ENCODE assay signal across 16 cellular contexts in genomic region chr5:32001284-32001683, GRCh38.
A peak's percentile ranks its signal among the peaks of the same experiment; 100 is the strongest.
DNase-seq lines count a peak whose midpoint lies in the region; ATAC-seq, FAIRE-seq and TF ChIP-seq lines count a peak whose summit lies in the region.
"Had no signal": no experiment of that assay in that cellular context is flagged by ENCODE, and none has a peak within 500 bp of the region (broad histone marks: within the 10 kb centered on the region; RNA-seq: fewer than 3 reads in every experiment).

No MANE protein-coding gene starts in this region.

- no peaks in the 10 kb centered on the region for H3K4me1 Mint-ChIP-seq in stimulated activated naive CD8-positive, alpha-beta T cell treated with anti-CD3 and anti-CD28 coated beads, Interleukin-15, amount 100 ng/mL, for 72 hours
- no peaks in the 10 kb centered on the region for H3K4me1 Mint-ChIP-seq in osteocyte (ENCODE audit: unreplicated experiment)
- H3K4me1 Mint-ChIP-seq: CD4-positive, alpha-beta memory T cell had no signal

- no peak overlapping the region for H3K4me3 ChIP-seq in neuronal stem cell (ENCODE audit: low read length in 2 of 2)
- H3K4me3 ChIP-seq: GM23338 had no signal

- peaks cover 0 to 5% of the 10 kb centered on the region in 2 donors for H3K9me3 ChIP-seq in neuronal stem cell (replicated peaks in 1 of 2; ENCODE audit: control insufficient read depth in 2 of 2, insufficient read depth in 1 of 2, low read depth in 1 of 2, low read length in 2 of 2)
- H3K9me3 ChIP-seq: BE2C had no signal

- no peak overlapping the region for H3K4me2 ChIP-seq in neuronal stem cell (ENCODE audit: insufficient read depth, low read length, poor library complexity, severe bottlenecking)
- H3K4me2 ChIP-seq: GM23338 had no signal

- H3K36me3 ChIP-seq in neuronal stem cell (replicated peaks in 1 of 2; ENCODE audit: control insufficient read depth in 2 of 2, insufficient read depth in 2 of 2, low read length in 2 of 2) = no peaks in the 10 kb centered on the region
- H3K36me3 ChIP-seq: BE2C had no signal

- no peak for FAIRE-seq in urothelium cell line (lab: Jason Lieb, UNC)
- FAIRE-seq: A204.1, GM12892 had no signal

- peaks cover 10 to 15% of the 10 kb centered on the region in 2 donors for H3K9me3 Mint-ChIP-seq in stimulated activated naive CD8-positive, alpha-beta T cell treated with anti-CD3 and anti-CD28 coated beads, Interleukin-15, amount 100 ng/mL, for 72 hours
- H3K9me3 Mint-ChIP-seq in osteocyte (ENCODE audit: unreplicated experiment) = peaks cover 3% of the 10 kb centered on the region
- H3K9me3 Mint-ChIP-seq: CD4-positive, alpha-beta memory T cell; GM23338 had no signal

- H3K4me3 Mint-ChIP-seq in stimulated activated naive CD8-positive, alpha-beta T cell treated with anti-CD3 and anti-CD28 coated beads, Interleukin-15, amount 100 ng/mL, for 72 hours = no peak overlapping the region
- H3K4me3 Mint-ChIP-seq in osteocyte (ENCODE audit: unreplicated experiment) = no peak overlapping the region
- H3K4me3 Mint-ChIP-seq: CD4-positive, alpha-beta memory T cell; GM23338 had no signal

- no peak overlapping the region for H2BK15ac ChIP-seq in neuronal stem cell (ENCODE audit: low read length)

- H3K14ac ChIP-seq in neuronal stem cell (ENCODE audit: low read length) = no peak overlapping the region

- H3K79me1 ChIP-seq in neuronal stem cell (ENCODE audit: low read depth, low read length) = no peaks in the 10 kb centered on the region

- no peak overlapping the region for H3K18ac ChIP-seq in neuronal stem cell (ENCODE audit: low read length)

- DNase-seq in stimulated activated naive CD8-positive, alpha-beta T cell treated with anti-CD3 and anti-CD28 coated beads, Interleukin-15, amount 100 ng/mL, for 72 hours = no peak
- no peak for DNase-seq in stimulated activated naive CD8-positive, alpha-beta T cell treated with anti-CD3 and anti-CD28 coated beads, Interleukin-15, Interleukin-2, amounts not matched to agents 100 U/mL and 50 U/mL, for 24 hours
- DNase-seq in RWPE1 (ENCODE audit: low spot score) (no peak), neuronal stem cell (ENCODE audit: low spot score) (no peak), urothelium cell line (ENCODE audit: low spot score) (no peak), osteocyte (ENCODE audit: extremely low spot score, unreplicated experiment) (no peak)
- DNase-seq: BE2C; CD4-positive, alpha-beta memory T cell; DMS79; GDM1; H7 had no signal

- H4K91ac ChIP-seq in neuronal stem cell (ENCODE audit: low read depth, low read length, poor library complexity) = no peak overlapping the region

- H3K9ac ChIP-seq in neuronal stem cell (ENCODE audit: low read depth, low read length, poor library complexity) = no peak overlapping the region

- POLR2A ChIA-PET in RWPE1 (lab: Yijun Ruan, JAX; ENCODE audit: low non-redundant PET) = no interaction called here

- H2AK5ac ChIP-seq in neuronal stem cell (ENCODE audit: low read depth, low read length) = no peak overlapping the region

- H3K27ac ChIP-seq in RWPE1 (peak overlapping the region; percentile 9; the same call in 1 of the 2 replicates), neuronal stem cell (replicated peaks; ENCODE audit: low read length) (no peak overlapping the region)
- H3K27ac ChIP-seq: C4-2B had no signal

- TF ChIP-seq CTCF in RWPE1 (conservative IDR thresholded peaks at IDR 0.05; ENCODE audit: low read depth) = no peak
- no peak for TF ChIP-seq CTCF in osteocyte (IDR thresholded peaks at IDR 0.05)

- CTCF ChIA-PET in RWPE1 (lab: Yijun Ruan, JAX) = interaction anchor here (0.6 kb wide), 1 partner anchor 12 kb away, joined by 3 read pairs; no protein-coding TSS in a partner anchor

- no peak overlapping the region for H3K4ac ChIP-seq in neuronal stem cell (ENCODE audit: low read length)

- H2BK120ac ChIP-seq in neuronal stem cell (ENCODE audit: low read depth, low read length) = no peak overlapping the region

- no peaks in the 10 kb centered on the region for H3K27me3 ChIP-seq in neuronal stem cell (ENCODE audit: control insufficient read depth in 3 of 3, insufficient read depth in 3 of 3, low read depth in 1 of 3, low read length in 3 of 3)
- H3K27me3 ChIP-seq: BE2C had no signal

- no peaks in the 10 kb centered on the region for H3K36me3 Mint-ChIP-seq in osteocyte (ENCODE audit: unreplicated experiment)
- H3K36me3 Mint-ChIP-seq: CD4-positive, alpha-beta memory T cell had no signal

- no peaks in the 10 kb centered on the region for H3K27me3 Mint-ChIP-seq in stimulated activated naive CD8-positive, alpha-beta T cell treated with anti-CD3 and anti-CD28 coated beads, Interleukin-15, amount 100 ng/mL, for 72 hours
- no peaks in the 10 kb centered on the region for H3K27me3 Mint-ChIP-seq in osteocyte (ENCODE audit: unreplicated experiment)
- H3K27me3 Mint-ChIP-seq: CD4-positive, alpha-beta memory T cell had no signal

- H4K8ac ChIP-seq in neuronal stem cell (ENCODE audit: low read depth, low read length) = no peak overlapping the region

- peak overlapping the region; percentile 5 for H3K23ac ChIP-seq in neuronal stem cell (ENCODE audit: low read depth, low read length, poor library complexity)

- H3K27ac Mint-ChIP-seq in stimulated activated naive CD8-positive, alpha-beta T cell treated with anti-CD3 and anti-CD28 coated beads, Interleukin-15, amount 100 ng/mL, for 72 hours = peak overlapping the region in 1 of 2 donors; percentile 13
- no peak overlapping the region for H3K27ac Mint-ChIP-seq in osteocyte (ENCODE audit: unreplicated experiment)
- H3K27ac Mint-ChIP-seq: CD4-positive, alpha-beta memory T cell; GM23338 had no signal

- peak; percentile 7 for ATAC-seq in stimulated activated naive CD8-positive, alpha-beta T cell treated with anti-CD3 and anti-CD28 coated beads, Interleukin-15, amount 100 ng/mL, for 72 hours
- ATAC-seq in stimulated activated naive CD8-positive, alpha-beta T cell treated with anti-CD3 and anti-CD28 coated beads, Interleukin-15, Interleukin-2, amounts not matched to agents 100 U/mL and 50 U/mL, for 24 hours = no peak
- no peak for ATAC-seq in HG03571 (IDR thresholded peaks at IDR 0.05; ENCODE audit: unreplicated experiment)
- ATAC-seq: GM23338 had no signal

- no peak overlapping the region for H2BK12ac ChIP-seq in neuronal stem cell (ENCODE audit: low read length)

- H2BK5ac ChIP-seq in neuronal stem cell (ENCODE audit: low read length) = no peak overlapping the region

- no peak overlapping the region for H2AFZ ChIP-seq in neuronal stem cell (ENCODE audit: low read length)
- H2AFZ ChIP-seq: GM23338 had no signal

- WGBS in neuronal stem cell (ENCODE audit: extremely low coverage in 2 of 2, insufficient read length in 2 of 2, insufficient replicate concordance in 1 of 2), 2 donors = no CpG with 5 or more reads among the region's 11 CpGs

- no peaks in the 10 kb centered on the region for H3K4me1 ChIP-seq in neuronal stem cell (ENCODE audit: control insufficient read depth in 2 of 2, insufficient read depth in 1 of 2, low read depth in 1 of 2, low read length in 2 of 2)
- H3K4me1 ChIP-seq: BE2C had no signal
